11 cellular contexts compared by ENCODE assay signal in genomic region chr6:99016355-99016754, GRCh38.
A peak's percentile ranks its signal among the peaks of the same experiment; 100 is the strongest.
DNase-seq lines count a peak whose midpoint lies in the region; ATAC-seq lines count a peak whose summit lies in the region.
"Had no signal": no experiment of that assay in that cellular context is flagged by ENCODE, and none has a peak within 500 bp of the region (broad histone marks: within the 10 kb centered on the region; RNA-seq: fewer than 3 reads in every experiment).

No MANE protein-coding gene starts in this region.

- DNase-seq in RPMI7951 (ENCODE audit: low read depth) (peak; percentile 91), kidney tubule cell (ENCODE audit: low spot score) (peak; percentile 87), NCI-H2196 treated with DMSO at 0.1 percent for 48 hours (lab: John Stamatoyannopoulos, UW; ENCODE audit: unreplicated experiment) (no peak), NCI-H128 (lab: John Stamatoyannopoulos, UW; ENCODE audit: unreplicated experiment) (no peak)
- DNase-seq: activated naive CD4-positive, alpha-beta T cell treated with Interleukin-2 at 50 U/mL for 16 hours; erythroblast; NCI-H446 had no signal

- peak; percentile 65 for ATAC-seq in GM18502 (IDR thresholded peaks at IDR 0.05; ENCODE audit: poor library complexity, unreplicated experiment)
- peak; percentile 60 for ATAC-seq in HG02938 (IDR thresholded peaks at IDR 0.05; ENCODE audit: unreplicated experiment)
- ATAC-seq in GM21717 (IDR thresholded peaks at IDR 0.05; ENCODE audit: unreplicated experiment) = no peak
- no peak for ATAC-seq in GM21723 (IDR thresholded peaks at IDR 0.05; ENCODE audit: unreplicated experiment)

Comparison
In these comparisons a context has a peak if more than half of its experiments do, and no peak if none do; other contexts are left out.
1. ATAC-seq: peak in GM18502 (single experiment) and HG02938 (single experiment); none in GM21717 (single experiment) and GM21723 (single experiment).
2. DNase-seq: peak in RPMI7951 (single experiment) and kidney tubule cell (single experiment); none in NCI-H2196 treated with DMSO at 0.1 percent for 48 hours (single experiment) and NCI-H128 (single experiment).